15 cellular contexts compared by ENCODE assay signal in genomic region chr17:75909051-75909811, GRCh38. TPM values are rescaled to one million over a fixed set of nuclear protein-coding genes. Genes with fewer than 3 reads are reported as not detected.
DNase-seq lines count a peak whose midpoint lies in the region; ATAC-seq, FAIRE-seq and TF ChIP-seq lines count a peak whose summit lies in the region.
"Had no signal": no experiment of that assay in that cellular context is flagged by ENCODE, and none has a peak within 500 bp of the region (broad histone marks: within the 10 kb centered on the region; RNA-seq: fewer than 3 reads in every experiment).

No MANE protein-coding gene starts in this region.

- H3K27ac ChIP-seq in H9 (ENCODE audit: insufficient read length, low read depth, low read length) (no peak overlapping the region), VCaP (peak overlapping the region; percentile 94)
- H3K27ac ChIP-seq: PC-9, sigmoid colon had no signal

- no peak overlapping the region for H3K56ac ChIP-seq in H9 (ENCODE audit: insufficient read length, low read depth, low read length)

- H2AK5ac ChIP-seq in H9 (ENCODE audit: insufficient read length, low read length) = no peak overlapping the region

- no peak overlapping the region for H2BK15ac ChIP-seq in H9 (ENCODE audit: low read depth, low read length)

- H3K36me3 Mint-ChIP-seq in H9 (ENCODE audit: insufficient read depth in 1 of 3, low read depth in 3 of 3) = peaks cover 0 to 7% (median 2%) of the 10 kb centered on the region in 3 experiments; a peak in 5 of 7 replicates
- H3K36me3 Mint-ChIP-seq in natural killer cell treated with Interleukin-12 subunit alpha and Interleukin-12 subunit beta and Interleukin-15 and Interleukin-18, amount 100 ng/mL, for 72 hours = no peaks in the 10 kb centered on the region
- H3K36me3 Mint-ChIP-seq: CD14-positive monocyte had no signal

- peaks cover 5% of the 10 kb centered on the region in 2 experiments; a peak in 2 of 4 replicates for H3K4me1 Mint-ChIP-seq in H9
- peaks cover 0 to 8% of the 10 kb centered on the region in 2 donors for H3K4me1 Mint-ChIP-seq in natural killer cell treated with Interleukin-12 subunit alpha and Interleukin-12 subunit beta and Interleukin-15 and Interleukin-18, amount 100 ng/mL, for 72 hours (ENCODE audit: low read depth in 2 of 2)

- no peaks in the 10 kb centered on the region for H3K9me3 Mint-ChIP-seq in H9
- no peaks in the 10 kb centered on the region for H3K9me3 Mint-ChIP-seq in natural killer cell treated with Interleukin-12 subunit alpha and Interleukin-12 subunit beta and Interleukin-15 and Interleukin-18, amount 100 ng/mL, for 72 hours

- no peak overlapping the region for H4K8ac ChIP-seq in H9 (replicated peaks; ENCODE audit: insufficient read length, low read depth, low read length)

- H3K27me3 Mint-ChIP-seq in H9 (ENCODE audit: low read depth) = no peaks in the 10 kb centered on the region
- H3K27me3 Mint-ChIP-seq in natural killer cell treated with Interleukin-12 subunit alpha and Interleukin-12 subunit beta and Interleukin-15 and Interleukin-18, amount 100 ng/mL, for 72 hours = no peaks in the 10 kb centered on the region

- H3K23ac ChIP-seq in H9 (ENCODE audit: insufficient read length, low read depth, low read length) = no peak overlapping the region

- WGBS in H9 (ENCODE audit: extremely low coverage, insufficient read length, low lambda C conversion rate) = no CpG with 5 or more reads among the region's 14 CpGs

- H2BK120ac ChIP-seq in H9 (ENCODE audit: low read depth, low read length, poor library complexity, severe bottlenecking) = no peak overlapping the region

- H4K5ac ChIP-seq in H9 (ENCODE audit: insufficient read length, low read depth, low read length) = no peak overlapping the region

- no peak overlapping the region for H3K18ac ChIP-seq in H9 (ENCODE audit: insufficient read length, low read depth, low read length)

- no peak overlapping the region for H2BK20ac ChIP-seq in H9 (ENCODE audit: low read depth, low read length, poor library complexity, severe bottlenecking)

- no peaks in the 10 kb centered on the region for H3K79me2 ChIP-seq in H9 (ENCODE audit: insufficient read depth, low read length)

- no peak overlapping the region for H2BK12ac ChIP-seq in H9 (ENCODE audit: insufficient read length, low read depth, low read length)

- no peak for FAIRE-seq in frontal cortex (lab: Jason Lieb, UNC)
- FAIRE-seq: K562 had no signal

- ATAC-seq in natural killer cell treated with Interleukin-12 subunit alpha and Interleukin-12 subunit beta and Interleukin-15 and Interleukin-18, amount 100 ng/mL, for 72 hours = no peak
- ATAC-seq: K562 had no signal

- H4K91ac ChIP-seq in H9 (ENCODE audit: insufficient read length, low read depth, low read length) = no peak overlapping the region

- no peak overlapping the region for H3K4me3 Mint-ChIP-seq in H9
- no peak overlapping the region for H3K4me3 Mint-ChIP-seq in natural killer cell treated with Interleukin-12 subunit alpha and Interleukin-12 subunit beta and Interleukin-15 and Interleukin-18, amount 100 ng/mL, for 72 hours
- H3K4me3 Mint-ChIP-seq: CD14-positive monocyte had no signal

- no peak overlapping the region for H2AFZ ChIP-seq in H9 (ENCODE audit: low read length)
- H2AFZ ChIP-seq: PC-9 had no signal

- no peaks in the 10 kb centered on the region for H3K4me1 ChIP-seq in H9 (ENCODE audit: insufficient read depth, low read length)

- H3T11ph ChIP-seq in H9 (ENCODE audit: low read length) = no peak overlapping the region

- no peak for TF ChIP-seq CTCF in H9 (conservative IDR thresholded peaks at IDR 0.05)
- no peak for TF ChIP-seq CTCF in VCaP (conservative IDR thresholded peaks at IDR 0.05)

- intact Hi-C loops in posterior vena cava (cut with DNase I) = loop anchor here (5.0 kb wide), 1 partner anchor 98 kb away; no protein-coding TSS in a partner anchor

- H4K20me1 ChIP-seq in H9 (ENCODE audit: control insufficient read depth, insufficient read depth, insufficient read length) = no peaks in the 10 kb centered on the region

- peak overlapping the region in 2 of 3 experiments; percentile 82 to 87; a peak in 3 of 7 replicates for H3K27ac Mint-ChIP-seq in H9
- peak overlapping the region in 1 of 2 donors; percentile 29 for H3K27ac Mint-ChIP-seq in natural killer cell treated with Interleukin-12 subunit alpha and Interleukin-12 subunit beta and Interleukin-15 and Interleukin-18, amount 100 ng/mL, for 72 hours

- H3K23me2 ChIP-seq in H9 (ENCODE audit: insufficient read length, low read depth, low read length, poor library complexity, severe bottlenecking) = peaks cover 4% of the 10 kb centered on the region

- H2BK5ac ChIP-seq in H9 (ENCODE audit: insufficient read length, low read length) = no peak overlapping the region

- no peak overlapping the region for H3K4ac ChIP-seq in H9 (ENCODE audit: low read depth, low read length)

- no peak overlapping the region for H3K9ac ChIP-seq in H9 (ENCODE audit: extremely low read depth, insufficient read length, low read length)

- H3K79me1 ChIP-seq in H9 (ENCODE audit: insufficient read depth, low read depth, low read length, poor library complexity, severe bottlenecking) = no peaks in the 10 kb centered on the region

- DNase-seq in H9 (no peak), NCI-H2107 (lab: John Stamatoyannopoulos, UW) (peak; percentile 90), posterior vena cava (ENCODE audit: low spot score) (peak; percentile 72), iPS-NIHi7 (ENCODE audit: extremely low spot score) (no peak), D341Med (ENCODE audit: low spot score) (no peak), frontal cortex (ENCODE audit: low spot score in 2 of 2) (no peak)
- no peak for DNase-seq in natural killer cell treated with Interleukin-12 subunit alpha and Interleukin-12 subunit beta and Interleukin-15 and Interleukin-18, amount 100 ng/mL, for 72 hours (ENCODE audit: low spot score)
- DNase-seq: activated T-cell treated with anti-CD3 and anti-CD28 coated beads, Interleukin-2, amount 50 U/mL, for 1 hour; HCEC 1CT; PC-9; sigmoid colon; WERI-Rb-1 had no signal

- H3K9me3 ChIP-seq in H9 (ENCODE audit: control insufficient read depth, low read depth, low read length) = no peaks in the 10 kb centered on the region
- H3K9me3 ChIP-seq: sigmoid colon had no signal

- H3K14ac ChIP-seq in H9 (ENCODE audit: insufficient read depth, low read length) = no peak overlapping the region

- H3K27me3 ChIP-seq in H9 (ENCODE audit: insufficient read depth, low read length) = no peaks in the 10 kb centered on the region
- H3K27me3 ChIP-seq: sigmoid colon had no signal

- H3K4me2 ChIP-seq in H9 (ENCODE audit: insufficient read depth, insufficient read length, low read length) = no peak overlapping the region
- H3K4me2 ChIP-seq: PC-9 had no signal

RNA-seq across cellular contexts. Expression of gene MRPL38, which starts 4.5 kb away (rescaled TPM):
- 108 and 118 TPM in 2 replicates for total RNA-seq in H9 (2021)
- total RNA-seq in posterior vena cava = 10 to 100 TPM; 49.3 to 55.5 TPM
- 32.2 TPM for total RNA-seq in frontal cortex
- 100 to 1,000 TPM; 117 to 174 TPM for total RNA-seq in natural killer cell treated with Interleukin-12 subunit alpha and Interleukin-12 subunit beta and Interleukin-15 and Interleukin-18, amount 100 ng/mL, for 72 hours

RNA-seq across cellular contexts. Expression of gene TRIM65, which starts 12.5 kb away (rescaled TPM):
- 34.1 and 39.6 TPM in 2 replicates for total RNA-seq in H9 (2021)
- 10 to 100 TPM; 12.8 to 15.7 TPM for total RNA-seq in posterior vena cava
- total RNA-seq in frontal cortex = 11.8 TPM
- total RNA-seq in natural killer cell treated with Interleukin-12 subunit alpha and Interleukin-12 subunit beta and Interleukin-15 and Interleukin-18, amount 100 ng/mL, for 72 hours = 10 to 100 TPM; 17.2 to 42.1 TPM

RNA-seq across cellular contexts. Expression of gene TRIM47, which starts 30.9 kb away (rescaled TPM):
- total RNA-seq in H9 (2021) (5.5 and 6.9 TPM in 2 replicates), posterior vena cava (10 to 100 TPM; 60.8 to 70.9 TPM), frontal cortex (13.9 TPM)
- total RNA-seq in natural killer cell treated with Interleukin-12 subunit alpha and Interleukin-12 subunit beta and Interleukin-15 and Interleukin-18, amount 100 ng/mL, for 72 hours = 1 to 10 TPM; 1.6 to 2.1 TPM

RNA-seq across cellular contexts. Expression of gene FBF1, which starts 31.6 kb away (rescaled TPM):
- total RNA-seq in H9 (2021) (8.3 and 9.7 TPM in 2 replicates), posterior vena cava (1 to 10 TPM; 4.5 to 6.8 TPM), frontal cortex (11.4 TPM)
- total RNA-seq in natural killer cell treated with Interleukin-12 subunit alpha and Interleukin-12 subunit beta and Interleukin-15 and Interleukin-18, amount 100 ng/mL, for 72 hours = 10 to 100 TPM; 10.2 to 34.4 TPM

RNA-seq across cellular contexts. Expression of gene WBP2, which starts 54.1 kb away (rescaled TPM):
- total RNA-seq in H9 (2021) (59.2 and 63.2 TPM in 2 replicates), posterior vena cava (100 to 1,000 TPM in 1 of 2 donors, 10 to 100 TPM in 1; 75.8 to 111 TPM), frontal cortex (22.0 TPM)
- 100 to 1,000 TPM in 1 of 2 donors, 10 to 100 TPM in 1; 73.8 to 101 TPM for total RNA-seq in natural killer cell treated with Interleukin-12 subunit alpha and Interleukin-12 subunit beta and Interleukin-15 and Interleukin-18, amount 100 ng/mL, for 72 hours

Comparison
In these comparisons a context has a peak if more than half of its experiments do, and no peak if none do; other contexts are left out.
1. DNase-seq: peak in NCI-H2107 (single experiment) and posterior vena cava (single experiment); none in H9 (single experiment), iPS-NIHi7 (single experiment), D341Med (single experiment), frontal cortex (0 of 2) and natural killer cell treated with Interleukin-12 subunit alpha and Interleukin-12 subunit beta and Interleukin-15 and Interleukin-18, amount 100 ng/mL, for 72 hours (single experiment).